Comparison of ENCODE assay signal across 9 cellular contexts in genomic region chr1:25022361-25023189, GRCh38.
DNase-seq lines count a peak whose midpoint lies in the region; ATAC-seq and TF ChIP-seq lines count a peak whose summit lies in the region.
"Had no signal": no experiment of that assay in that cellular context is flagged by ENCODE, and none has a peak within 500 bp of the region (broad histone marks: within the 10 kb centered on the region; RNA-seq: fewer than 3 reads in every experiment).

No MANE protein-coding gene starts in this region.

- TF ChIP-seq CTCF in AG04449 (IDR thresholded peaks at IDR 0.05; ENCODE audit: insufficient read depth, low read length, missing control alignments) = no peak
- no peak for TF ChIP-seq CTCF in cardiac muscle cell (IDR thresholded peaks at IDR 0.05; ENCODE audit: low read depth, low read length)

- ATAC-seq in HG03139 (IDR thresholded peaks at IDR 0.05; ENCODE audit: unreplicated experiment) = peak; percentile 64

- H3K4me1 ChIP-seq in cardiac muscle cell (ENCODE audit: low read depth) = peaks cover 12% of the 10 kb centered on the region
- H3K4me1 ChIP-seq: HAP-1 had no signal

- no peaks in the 10 kb centered on the region for H3K36me3 ChIP-seq in cardiac muscle cell
- H3K36me3 ChIP-seq: HAP-1 had no signal

- POLR2A ChIA-PET in AG04449 (lab: Yijun Ruan, JAX) = interaction anchor here (1.2 kb wide), 1 partner anchor 85 kb away, joined by 3 read pairs; no protein-coding TSS in a partner anchor

- DNase-seq in AG04449 (ENCODE audit: low read depth, low spot score) (peak; percentile 94), SIG-M5 treated with dmso at 0.1 percent for 504 hours (lab: John Stamatoyannopoulos, UW; ENCODE audit: unreplicated experiment) (peak; percentile 90), cardiac muscle cell (ENCODE audit: low read depth in 1 of 2, low spot score in 1 of 2) (peak; percentile 67 to 89), renal cortical epithelial cell (ENCODE audit: low read depth) (peak; percentile 80), NCI-H2171 treated with DMSO at 0.1 percent for 48 hours (lab: John Stamatoyannopoulos, UW) (no peak)
- peak; percentile 64 to 93 (median 82) for DNase-seq in activated naive CD4-positive, alpha-beta T cell (lab: John Stamatoyannopoulos, UW)

- H3K4me3 ChIP-seq in AG04449 (ENCODE audit: low read depth, low read length) (peak overlapping the region; percentile 39), cardiac muscle cell (no peak overlapping the region)
- H3K4me3 ChIP-seq: HAP-1 had no signal

- peak overlapping the region; percentile 90 for H3K27ac ChIP-seq in cardiac muscle cell

- peak; percentile 57 for TF ChIP-seq POLR2A in GM18951 (IDR thresholded peaks at IDR 0.05; ENCODE audit: extremely low read depth, insufficient read depth, insufficient read length)

- CTCF ChIA-PET in AG04449 (lab: Yijun Ruan, JAX) = interaction anchor here (0.7 to 8.1 kb wide), 4 partner anchors 12 to 182 kb away, joined by 3 to 83 read pairs (median 5); no protein-coding TSS in a partner anchor

- H3K27me3 ChIP-seq in cardiac muscle cell = no peaks in the 10 kb centered on the region

- in situ Hi-C loops in GM18951 (cut with MboI; ENCODE audit: low sequenced_read_pairs, unreplicated experiment) = no loop called here

- H3K9me3 ChIP-seq in cardiac muscle cell (ENCODE audit: low read depth) = no peaks in the 10 kb centered on the region
- H3K9me3 ChIP-seq: HAP-1 had no signal
